In the genomic region with DNA sequence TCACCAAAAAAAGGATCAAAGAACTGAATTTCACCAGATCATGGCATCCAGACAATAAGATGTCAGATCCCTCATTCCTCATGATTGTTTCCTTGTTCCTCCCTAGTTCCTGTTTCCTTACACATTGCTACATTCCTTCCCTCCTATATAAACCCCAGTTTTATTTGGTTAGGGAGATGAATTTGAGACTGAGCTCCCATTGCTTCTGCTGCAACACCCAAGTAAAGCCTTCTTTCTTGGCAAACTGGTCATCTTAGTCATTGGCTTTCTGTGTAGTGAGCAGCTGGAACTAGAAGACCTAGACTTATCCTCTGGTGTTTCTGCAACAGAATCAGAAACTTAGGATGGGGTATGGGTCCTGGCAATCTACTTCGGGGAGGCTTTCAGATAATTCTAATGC, we compare ENCODE assay signal across 6 cellular contexts.
"Had no signal": no experiment of that assay in that cellular context is flagged by ENCODE, and none has a peak within 500 bp of the region (broad histone marks: within the 10 kb centered on the region; RNA-seq: fewer than 3 reads in every experiment).

No MANE protein-coding gene starts in this region.

- H2AFZ ChIP-seq: GM23338 had no signal

- H3K36me3 Mint-ChIP-seq: IgD-negative memory B cell had no signal

- H3K27ac ChIP-seq: HL-60 had no signal

- H3K9me3 ChIP-seq: HAP-1 had no signal

- H3K4me1 Mint-ChIP-seq: IgD-negative memory B cell had no signal

- DNase-seq: H7, HFFc6 had no signal

- H3K36me3 ChIP-seq: HAP-1 had no signal

- H3K27me3 Mint-ChIP-seq: IgD-negative memory B cell had no signal

- H3K27ac Mint-ChIP-seq: GM23338, HFFc6, IgD-negative memory B cell had no signal

- H3K4me1 ChIP-seq: HAP-1 had no signal

- H3K4me3 ChIP-seq: GM23338, HAP-1 had no signal

- H3K4me2 ChIP-seq: GM23338 had no signal

- H3K4me3 Mint-ChIP-seq: GM23338, HFFc6, IgD-negative memory B cell had no signal

- H3K9me3 Mint-ChIP-seq: GM23338 had no signal
